Comparison of ENCODE assay signal across 22 cellular contexts in the genomic region with DNA sequence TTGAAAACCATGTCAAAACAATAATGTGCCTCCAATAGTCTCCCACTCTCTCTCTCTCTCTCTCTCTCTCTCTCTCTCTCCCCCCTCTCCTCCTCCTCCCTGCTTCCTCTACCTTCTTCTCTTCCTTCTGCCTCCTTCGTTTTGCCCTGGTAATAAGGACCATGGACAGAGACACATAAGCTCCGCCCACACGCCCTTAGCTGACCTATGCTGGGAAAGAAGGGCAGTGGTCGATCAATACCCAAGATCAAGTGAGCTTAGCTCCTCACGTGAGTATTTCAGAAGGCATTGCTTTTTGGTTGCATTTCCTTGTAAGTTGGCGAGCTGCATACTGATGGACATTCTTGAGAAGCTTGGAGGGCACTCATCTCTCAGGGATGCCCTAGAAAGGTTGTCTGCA.
DNase-seq lines count a peak whose midpoint lies in the region; ATAC-seq and TF ChIP-seq lines count a peak whose summit lies in the region.
"Had no signal": no experiment of that assay in that cellular context is flagged by ENCODE, and none has a peak within 500 bp of the region (broad histone marks: within the 10 kb centered on the region; RNA-seq: fewer than 3 reads in every experiment).

No MANE protein-coding gene starts in this region.

- H3K4me3 Mint-ChIP-seq in activated CD8-positive, alpha-beta memory T cell treated with anti-CD3 and anti-CD28 coated beads, Interleukin-2, amount 10 ng/mL, durations not matched to agents 7 days and 5 days = no peak overlapping the region
- H3K4me3 Mint-ChIP-seq: activated naive CD8-positive, alpha-beta T cell treated with anti-CD3 and anti-CD28 coated beads for 36 hours; CD4-positive, alpha-beta memory T cell; IgD-negative memory B cell had no signal

- no peak for ATAC-seq in activated CD8-positive, alpha-beta memory T cell treated with anti-CD3 and anti-CD28 coated beads, Interleukin-2, amount 10 ng/mL, durations not matched to agents 7 days and 5 days
- no peak for ATAC-seq in HG02759 (IDR thresholded peaks at IDR 0.05; ENCODE audit: unreplicated experiment)

- H3K27ac ChIP-seq in WERI-Rb-1 = no peak overlapping the region
- H3K27ac ChIP-seq: neutrophil, thoracic aorta had no signal

- no peaks in the 10 kb centered on the region for H3K9me3 Mint-ChIP-seq in activated CD8-positive, alpha-beta memory T cell treated with anti-CD3 and anti-CD28 coated beads, Interleukin-2, amount 10 ng/mL, durations not matched to agents 7 days and 5 days (ENCODE audit: low read depth)
- H3K9me3 Mint-ChIP-seq: activated naive CD8-positive, alpha-beta T cell treated with anti-CD3 and anti-CD28 coated beads for 36 hours; CD4-positive, alpha-beta memory T cell had no signal

- H3K4me1 Mint-ChIP-seq in activated CD8-positive, alpha-beta memory T cell treated with anti-CD3 and anti-CD28 coated beads, Interleukin-2, amount 10 ng/mL, durations not matched to agents 7 days and 5 days = peaks cover 4% of the 10 kb centered on the region
- H3K4me1 Mint-ChIP-seq: activated naive CD8-positive, alpha-beta T cell treated with anti-CD3 and anti-CD28 coated beads for 36 hours; CD4-positive, alpha-beta memory T cell; IgD-negative memory B cell had no signal

- no peaks in the 10 kb centered on the region for H3K27me3 ChIP-seq in WERI-Rb-1 (ENCODE audit: insufficient read depth, low read depth, severe bottlenecking)

- no peaks in the 10 kb centered on the region for H3K36me3 ChIP-seq in WERI-Rb-1
- H3K36me3 ChIP-seq: HAP-1, neutrophil, thoracic aorta had no signal

- H3K27me3 Mint-ChIP-seq in activated CD8-positive, alpha-beta memory T cell treated with anti-CD3 and anti-CD28 coated beads, Interleukin-2, amount 10 ng/mL, durations not matched to agents 7 days and 5 days = no peaks in the 10 kb centered on the region
- H3K27me3 Mint-ChIP-seq: activated naive CD8-positive, alpha-beta T cell treated with anti-CD3 and anti-CD28 coated beads for 36 hours; CD4-positive, alpha-beta memory T cell had no signal

- H3K36me3 Mint-ChIP-seq in activated CD8-positive, alpha-beta memory T cell treated with anti-CD3 and anti-CD28 coated beads, Interleukin-2, amount 10 ng/mL, durations not matched to agents 7 days and 5 days = no peaks in the 10 kb centered on the region

- no peak overlapping the region for H3K27ac Mint-ChIP-seq in activated CD8-positive, alpha-beta memory T cell treated with anti-CD3 and anti-CD28 coated beads, Interleukin-2, amount 10 ng/mL, durations not matched to agents 7 days and 5 days
- H3K27ac Mint-ChIP-seq: activated naive CD8-positive, alpha-beta T cell treated with anti-CD3 and anti-CD28 coated beads for 36 hours; CD4-positive, alpha-beta memory T cell; IgD-negative memory B cell had no signal

- TF ChIP-seq CTCF in WERI-Rb-1 (IDR thresholded peaks at IDR 0.05; ENCODE audit: low read depth, low read length) = no peak

- CTCF ChIA-PET in activated CD8-positive, alpha-beta memory T cell treated with anti-CD3 and anti-CD28 coated beads, Interleukin-2, amount 10 ng/mL, durations not matched to agents 7 days and 5 days (lab: Charles Lee) = no interaction called here

- H3K4me3 ChIP-seq in WERI-Rb-1 (ENCODE audit: low read depth, low read length) = no peak overlapping the region
- H3K4me3 ChIP-seq: HAP-1, thoracic aorta had no signal

- H3K9me3 ChIP-seq in WERI-Rb-1 (ENCODE audit: severe bottlenecking) = no peaks in the 10 kb centered on the region
- H3K9me3 ChIP-seq: HAP-1, neutrophil, thoracic aorta had no signal

- DNase-seq in activated CD8-positive, alpha-beta memory T cell treated with anti-CD3 and anti-CD28 coated beads, Interleukin-2, amount 10 ng/mL, durations not matched to agents 7 days and 5 days = peak; percentile 31
- DNase-seq in activated CD8-positive, alpha-beta memory T cell treated with anti-CD3 and anti-CD28 coated beads, Interleukin-2, amount 50 U/mL, for 48 hours = no peak
- DNase-seq in WERI-Rb-1 (peak; percentile 29), kidney glomerular epithelial cell (lab: John Stamatoyannopoulos, UW) (peak; percentile 5), ureter (ENCODE audit: low spot score) (peak; percentile 14), dedifferentiated amniotic fluid mesenchymal stem cell (ENCODE audit: extremely low spot score) (no peak), GOT3 (lab: John Stamatoyannopoulos, UW) (no peak)
- DNase-seq: activated CD4-positive, alpha-beta T cell treated with anti-CD3 and anti-CD28 coated beads for 48 hours; activated naive CD8-positive, alpha-beta T cell treated with anti-CD3 and anti-CD28 coated beads for 36 hours; activated T-cell treated with anti-CD3 and anti-CD28 coated beads, Interleukin-2, amount 50 U/mL, for 1 hour; CD4-positive, alpha-beta memory T cell; effector memory CD4-positive, alpha-beta T cell; EL; mammary epithelial cell; NCI-H1417; SIG-M5; T-helper 9 cell had no signal

Comparison
In these comparisons a context has a peak if more than half of its experiments do, and no peak if none do; other contexts are left out.
1. DNase-seq: peak in activated CD8-positive, alpha-beta memory T cell treated with anti-CD3 and anti-CD28 coated beads, Interleukin-2, amount 10 ng/mL, durations not matched to agents 7 days and 5 days (single experiment), WERI-Rb-1 (single experiment), kidney glomerular epithelial cell (single experiment) and ureter (single experiment); none in activated CD8-positive, alpha-beta memory T cell treated with anti-CD3 and anti-CD28 coated beads, Interleukin-2, amount 50 U/mL, for 48 hours (single experiment), dedifferentiated amniotic fluid mesenchymal stem cell (single experiment) and GOT3 (single experiment).